Comparison of ENCODE assay signal across 16 cellular contexts in genomic region chr1:238861342-238861741, GRCh38.
"Had no signal": no experiment of that assay in that cellular context is flagged by ENCODE, and none has a peak within 500 bp of the region (broad histone marks: within the 10 kb centered on the region; RNA-seq: fewer than 3 reads in every experiment).

No MANE protein-coding gene starts in this region.

- H3K4me1 Mint-ChIP-seq: activated naive CD8-positive, alpha-beta T cell treated with anti-CD3 and anti-CD28 coated beads, Interleukin-2, amount 10 ng/mL, durations not matched to agents 7 days and 5 days had no signal

- H3K27me3 ChIP-seq: foreskin keratinocyte had no signal

- H3K27ac Mint-ChIP-seq: activated naive CD8-positive, alpha-beta T cell treated with anti-CD3 and anti-CD28 coated beads, Interleukin-2, amount 10 ng/mL, durations not matched to agents 7 days and 5 days; activated T-helper 1 cell treated with anti-CD3 and anti-CD28 coated beads, Interleukin-12 subunit alpha, Interleukin-12 subunit beta, Interleukin-2, Interleukin-4 antibody, amounts not matched to agents 30 ng/mL and 10 ng/mL and 1 ng/mL, durations not matched to agents 14 hours and 24 hours and 36 hours; natural killer cell treated with Interleukin-12 subunit alpha and Interleukin-12 subunit beta and Interleukin-15 and Interleukin-18, amount 100 ng/mL, for 72 hours; stimulated activated naive CD8-positive, alpha-beta T cell treated with anti-CD3 and anti-CD28 coated beads, Interleukin-15, Interleukin-2, amounts not matched to agents 100 ng/mL and 50 ng/mL, for 24 hours; type B pancreatic cell had no signal

- H3K4me3 Mint-ChIP-seq: activated naive CD8-positive, alpha-beta T cell treated with anti-CD3 and anti-CD28 coated beads, Interleukin-2, amount 10 ng/mL, durations not matched to agents 7 days and 5 days; activated T-helper 1 cell treated with anti-CD3 and anti-CD28 coated beads, Interleukin-12 subunit alpha, Interleukin-12 subunit beta, Interleukin-2, Interleukin-4 antibody, amounts not matched to agents 30 ng/mL and 10 ng/mL and 1 ng/mL, durations not matched to agents 14 hours and 24 hours and 36 hours; natural killer cell treated with Interleukin-12 subunit alpha and Interleukin-12 subunit beta and Interleukin-15 and Interleukin-18, amount 100 ng/mL, for 72 hours; stimulated activated naive CD8-positive, alpha-beta T cell treated with anti-CD3 and anti-CD28 coated beads, Interleukin-15, Interleukin-2, amounts not matched to agents 100 ng/mL and 50 ng/mL, for 24 hours; type B pancreatic cell had no signal

- H3K27ac ChIP-seq: foreskin keratinocyte had no signal

- H3K36me3 Mint-ChIP-seq: activated naive CD8-positive, alpha-beta T cell treated with anti-CD3 and anti-CD28 coated beads, Interleukin-2, amount 10 ng/mL, durations not matched to agents 7 days and 5 days; natural killer cell treated with Interleukin-12 subunit alpha and Interleukin-12 subunit beta and Interleukin-15 and Interleukin-18, amount 100 ng/mL, for 72 hours; type B pancreatic cell had no signal

- H3K4me1 ChIP-seq: foreskin keratinocyte had no signal

- H3K9me3 Mint-ChIP-seq: activated naive CD8-positive, alpha-beta T cell treated with anti-CD3 and anti-CD28 coated beads, Interleukin-2, amount 10 ng/mL, durations not matched to agents 7 days and 5 days; type B pancreatic cell had no signal

- DNase-seq: activated CD4-positive, CD25-positive, alpha-beta regulatory T cell treated with anti-CD3 and anti-CD28 coated beads, Interleukin-2, amount 50 U/mL, for 72 hours; activated naive CD4-positive, alpha-beta T cell; activated naive CD8-positive, alpha-beta T cell treated with anti-CD3 and anti-CD28 coated beads, Interleukin-2, amount 10 ng/mL, durations not matched to agents 7 days and 5 days; anterior cingulate cortex; effector CD8-positive, alpha-beta T cell; foreskin keratinocyte; glutamatergic neuron; kidney glomerular epithelial cell; mesenchymal stem cell; posterior cingulate gyrus; stimulated activated CD4-positive, alpha-beta T cell treated with anti-CD3 and anti-CD28 coated beads, Interleukin-4, amount 100 ng/mL, for 24 hours; T-helper 9 cell had no signal

- ATAC-seq: natural killer cell treated with Interleukin-12 subunit alpha and Interleukin-12 subunit beta and Interleukin-15 and Interleukin-18, amount 100 ng/mL, for 72 hours had no signal

- H3K27me3 Mint-ChIP-seq: activated naive CD8-positive, alpha-beta T cell treated with anti-CD3 and anti-CD28 coated beads, Interleukin-2, amount 10 ng/mL, durations not matched to agents 7 days and 5 days; natural killer cell treated with Interleukin-12 subunit alpha and Interleukin-12 subunit beta and Interleukin-15 and Interleukin-18, amount 100 ng/mL, for 72 hours; stimulated activated naive CD8-positive, alpha-beta T cell treated with anti-CD3 and anti-CD28 coated beads, Interleukin-15, Interleukin-2, amounts not matched to agents 100 ng/mL and 50 ng/mL, for 24 hours; type B pancreatic cell had no signal
